ENCODE assay signal across 17 cellular contexts in genomic region chr2:198596985-198597384, GRCh38.
A peak's percentile ranks its signal among the peaks of the same experiment; 100 is the strongest.
DNase-seq lines count a peak whose midpoint lies in the region; ATAC-seq and TF ChIP-seq lines count a peak whose summit lies in the region.
"Had no signal": no experiment of that assay in that cellular context is flagged by ENCODE, and none has a peak within 500 bp of the region (broad histone marks: within the 10 kb centered on the region; RNA-seq: fewer than 3 reads in every experiment).

No MANE protein-coding gene starts in this region.

- no peak overlapping the region for H4K8ac ChIP-seq in H9 (replicated peaks; ENCODE audit: insufficient read length, low read depth, low read length)

- H3K4me1 ChIP-seq in hepatocyte (ENCODE audit: insufficient read depth) (peaks cover 7% of the 10 kb centered on the region), H9 (ENCODE audit: insufficient read depth, low read length) (no peaks in the 10 kb centered on the region)
- H3K4me1 ChIP-seq: BE2C had no signal

- H3K4me1 Mint-ChIP-seq in H9, result no peaks in the 10 kb centered on the region

- no peaks in the 10 kb centered on the region for H3K79me2 ChIP-seq in hepatocyte
- H3K79me2 ChIP-seq in H9 (ENCODE audit: insufficient read depth, low read length), result no peaks in the 10 kb centered on the region

- no peak overlapping the region for H3K4me2 ChIP-seq in hepatocyte
- H3K4me2 ChIP-seq in H9 (ENCODE audit: insufficient read depth, insufficient read length, low read length), result no peak overlapping the region
- H3K4me2 ChIP-seq: KMS-11 had no signal

- H3K9ac ChIP-seq in SK-N-MC (ENCODE audit: insufficient read length), result no peak overlapping the region
- no peak overlapping the region for H3K9ac ChIP-seq in H9 (ENCODE audit: extremely low read depth, insufficient read length, low read length)
- H3K9ac ChIP-seq: KMS-11 had no signal

- no peak overlapping the region for H3K23ac ChIP-seq in H9 (ENCODE audit: insufficient read length, low read depth, low read length)

- no peaks in the 10 kb centered on the region for H3K36me3 Mint-ChIP-seq in H9 (ENCODE audit: insufficient read depth in 1 of 3, low read depth in 3 of 3)

- no peak overlapping the region for H3K56ac ChIP-seq in H9 (ENCODE audit: insufficient read length, low read depth, low read length)

- H3K27ac Mint-ChIP-seq in H9, result no peak overlapping the region
- H3K27ac Mint-ChIP-seq: CD4-positive, alpha-beta T cell had no signal

- no peak for ATAC-seq in HG02588 (IDR thresholded peaks at IDR 0.05; ENCODE audit: unreplicated experiment)

- H3K9me3 ChIP-seq in SK-N-MC (ENCODE audit: low read depth, low read length) (no peaks in the 10 kb centered on the region), hepatocyte (ENCODE audit: low read depth) (no peaks in the 10 kb centered on the region), H9 (ENCODE audit: control insufficient read depth, low read depth, low read length) (no peaks in the 10 kb centered on the region)
- H3K9me3 ChIP-seq: BE2C had no signal

- peak; percentile 19 for DNase-seq in EH (ENCODE audit: low read depth)
- DNase-seq in HuH-7 (ENCODE audit: low spot score), result peak; percentile 15
- peak; percentile 26 for DNase-seq in SK-N-MC (ENCODE audit: low read depth, low spot score)
- DNase-seq in hepatocyte (ENCODE audit: low spot score), result no peak
- no peak for DNase-seq in H9
- no peak for DNase-seq in stimulated activated CD4-positive, alpha-beta T cell treated with anti-CD3 and anti-CD28 coated beads, Interleukin-2, amount 100 ng/mL, for 24 hours
- DNase-seq: ACHN; BE2C; CD4-positive, alpha-beta T cell; DMS153; DND-41; GOT3; H7 had no signal

- H2BK5ac ChIP-seq in H9 (ENCODE audit: insufficient read length, low read length), result no peak overlapping the region

- H3K9me3 Mint-ChIP-seq in H9, result no peaks in the 10 kb centered on the region
- H3K9me3 Mint-ChIP-seq: CD4-positive, alpha-beta T cell had no signal

- no peaks in the 10 kb centered on the region for H3K23me2 ChIP-seq in H9 (ENCODE audit: insufficient read length, low read depth, low read length, poor library complexity, severe bottlenecking)

- no peak overlapping the region for H3T11ph ChIP-seq in H9 (ENCODE audit: low read length)

- TF ChIP-seq CTCF in 22Rv1 (IDR thresholded peaks at IDR 0.05) (no peak), hepatocyte (IDR thresholded peaks at IDR 0.05; ENCODE audit: poor library complexity) (no peak), H9 (conservative IDR thresholded peaks at IDR 0.05) (no peak)

- H3K27me3 Mint-ChIP-seq in H9 (ENCODE audit: low read depth), result no peaks in the 10 kb centered on the region

- no peak overlapping the region for H4K91ac ChIP-seq in H9 (ENCODE audit: insufficient read length, low read depth, low read length)

- H3K27ac ChIP-seq in 22Rv1 (peak overlapping the region; percentile 86), SK-N-MC (peak overlapping the region; percentile 71; the same call in 1 of the 2 replicates), hepatocyte (no peak overlapping the region), H9 (ENCODE audit: insufficient read length, low read depth, low read length) (no peak overlapping the region)
- H3K27ac ChIP-seq: C4-2B, KMS-11 had no signal

- no peaks in the 10 kb centered on the region for H3K36me3 ChIP-seq in SK-N-MC (ENCODE audit: insufficient read depth, low read length)
- no peaks in the 10 kb centered on the region for H3K36me3 ChIP-seq in hepatocyte (replicated peaks; ENCODE audit: insufficient read depth, low read depth)
- H3K36me3 ChIP-seq: BE2C had no signal

- no peak overlapping the region for H2AFZ ChIP-seq in hepatocyte
- H2AFZ ChIP-seq in H9 (ENCODE audit: low read length), result no peak overlapping the region

- H2BK120ac ChIP-seq in H9 (ENCODE audit: low read depth, low read length, poor library complexity, severe bottlenecking), result no peak overlapping the region

- no peak overlapping the region for H3K14ac ChIP-seq in H9 (ENCODE audit: insufficient read depth, low read length)

- H3K27me3 ChIP-seq in hepatocyte, result no peaks in the 10 kb centered on the region
- H3K27me3 ChIP-seq in H9 (ENCODE audit: insufficient read depth, low read length), result no peaks in the 10 kb centered on the region
- H3K27me3 ChIP-seq: BE2C had no signal

- no peak overlapping the region for H3K4ac ChIP-seq in H9 (ENCODE audit: low read depth, low read length)

- H4K5ac ChIP-seq in H9 (ENCODE audit: insufficient read length, low read depth, low read length), result no peak overlapping the region

- no peaks in the 10 kb centered on the region for H4K20me1 ChIP-seq in hepatocyte (ENCODE audit: insufficient read depth, poor library complexity, severe bottlenecking)
- peaks cover 2% of the 10 kb centered on the region for H4K20me1 ChIP-seq in H9 (ENCODE audit: control insufficient read depth, insufficient read depth, insufficient read length)

- H3K18ac ChIP-seq in H9 (ENCODE audit: insufficient read length, low read depth, low read length), result no peak overlapping the region

- no peak overlapping the region for H2BK12ac ChIP-seq in H9 (ENCODE audit: insufficient read length, low read depth, low read length)

- H2BK20ac ChIP-seq in H9 (ENCODE audit: low read depth, low read length, poor library complexity, severe bottlenecking), result no peak overlapping the region

- no peak overlapping the region for H2AK5ac ChIP-seq in H9 (ENCODE audit: insufficient read length, low read length)

- H3K4me3 ChIP-seq in SK-N-MC, result peak overlapping the region; percentile 50
- no peak overlapping the region for H3K4me3 ChIP-seq in hepatocyte

- no peaks in the 10 kb centered on the region for H3K79me1 ChIP-seq in H9 (ENCODE audit: insufficient read depth, low read depth, low read length, poor library complexity, severe bottlenecking)

- H3K9me2 ChIP-seq in hepatocyte (replicated peaks; ENCODE audit: insufficient read depth), result no peaks in the 10 kb centered on the region

- no peak overlapping the region for H3K4me3 Mint-ChIP-seq in H9
- H3K4me3 Mint-ChIP-seq: CD4-positive, alpha-beta T cell had no signal

- H2BK15ac ChIP-seq in H9 (ENCODE audit: low read depth, low read length), result no peak overlapping the region

Comparison
In these comparisons a context has a peak if more than half of its experiments do, and no peak if none do; other contexts are left out.
1. H3K27ac ChIP-seq: peak in 22Rv1 (single experiment) and SK-N-MC (single experiment); none in hepatocyte (single experiment) and H9 (single experiment).
2. DNase-seq: peak in EH (single experiment), HuH-7 (single experiment) and SK-N-MC (single experiment); none in hepatocyte (single experiment), H9 (single experiment) and stimulated activated CD4-positive, alpha-beta T cell treated with anti-CD3 and anti-CD28 coated beads, Interleukin-2, amount 100 ng/mL, for 24 hours (0 of 2).